In genomic region chr21:19771881-19772280, GRCh38 we compare ENCODE assay signal across 7 cellular contexts.
"Had no signal": no experiment of that assay in that cellular context is flagged by ENCODE, and none has a peak within 500 bp of the region (broad histone marks: within the 10 kb centered on the region; RNA-seq: fewer than 3 reads in every experiment).

No MANE protein-coding gene starts in this region.

- FAIRE-seq: H54, HTR-8/SVneo had no signal

- H3K4me3 ChIP-seq: GM23338 had no signal

- ATAC-seq: GM23338 had no signal

- H3K27ac ChIP-seq: KMS-11 had no signal

- H2AFZ ChIP-seq: GM23338 had no signal

- DNase-seq: H9, HCEC 1CT, KBM-7 had no signal

- H3K9ac ChIP-seq: KMS-11 had no signal

- H3K4me2 ChIP-seq: GM23338, KMS-11 had no signal
